ENCODE assay signal across 8 cellular contexts in genomic region chr4:65670331-65671031, GRCh38. TPM values are rescaled to one million over a fixed set of nuclear protein-coding genes. Genes with fewer than 3 reads are reported as not detected.
DNase-seq lines count a peak whose midpoint lies in the region; ATAC-seq and TF ChIP-seq lines count a peak whose summit lies in the region.

Gene EPHA5, minus strand, starts transcription at chr4:65670489. Its CDS starts 747 bp downstream, at chr4:65669742.

- H3K27ac ChIP-seq in adrenal gland = no peak within 1 kb of the TSS

- peaks cover 16% of the 10 kb centered on the region for H3K36me3 Mint-ChIP-seq in osteocyte (ENCODE audit: unreplicated experiment)

- H3K27me3 Mint-ChIP-seq in osteocyte (ENCODE audit: unreplicated experiment) = no peaks in the 10 kb centered on the region

- no peaks in the 10 kb centered on the region for H3K9me3 Mint-ChIP-seq in osteocyte (ENCODE audit: unreplicated experiment)

- peaks cover 53% of the 10 kb centered on the region for H3K4me1 Mint-ChIP-seq in osteocyte (ENCODE audit: unreplicated experiment)

- TF ChIP-seq POLR2A in adrenal gland (IDR thresholded peaks at IDR 0.05) (no peak), erythroblast (IDR thresholded peaks at IDR 0.05; ENCODE audit: low read length) (no peak)

- H3K4me1 ChIP-seq in adrenal gland (replicated peaks in 1 of 2) = peaks cover 16 to 19% of the 10 kb centered on the region in 2 donors

- no peaks in the 10 kb centered on the region for H3K9me3 ChIP-seq in adrenal gland (replicated peaks in 1 of 3)

- H3K27ac Mint-ChIP-seq in osteocyte (ENCODE audit: unreplicated experiment) = peak within 1 kb of the TSS; percentile 97

- H3K27me3 ChIP-seq in adrenal gland = peaks cover 30% of the 10 kb centered on the region

- peak within 1 kb of the TSS; percentile 95 for H3K4me3 Mint-ChIP-seq in osteocyte (ENCODE audit: unreplicated experiment)

- TF ChIP-seq CTCF in adrenal gland (IDR thresholded peaks at IDR 0.05) (peak in 2 of 6 experiments; percentile 10 to 18), osteocyte (IDR thresholded peaks at IDR 0.05) (peak; percentile 42)

- no peak for ATAC-seq in HG02571 (IDR thresholded peaks at IDR 0.05; ENCODE audit: unreplicated experiment)

- DNase-seq in SKM-1 treated with dmso at 0.1 percent for 144 hours (lab: John Stamatoyannopoulos, UW; ENCODE audit: unreplicated experiment) (peak; percentile 26), SKM-1 (lab: John Stamatoyannopoulos, UW; ENCODE audit: unreplicated experiment) (no peak), NCI-H2029 (lab: John Stamatoyannopoulos, UW) (peak; percentile 37), adrenal gland (peak; percentile 21 to 66 (median 39)), cardiac septum (ENCODE audit: low spot score) (peak; percentile 80), osteocyte (ENCODE audit: extremely low spot score, unreplicated experiment) (peak; percentile 97), erythroblast (lab: John Stamatoyannopoulos, UW) (no peak)

- intact Hi-C loops in adrenal gland (cut with DNase I) = no loop called here
- intact Hi-C loops in cardiac septum (cut with DNase I) = no loop called here

- H3K36me3 ChIP-seq in adrenal gland (replicated peaks in 1 of 2) = no peaks in the 10 kb centered on the region

- WGBS in adrenal gland, 4 donors = 1 to 3% (median 1%) methylated on average over 26 to 51 of the region's 51 CpGs

- H3K4me3 ChIP-seq in adrenal gland = peak within 1 kb of the TSS in 2 of 4 donors; percentile 1 to 11

RNA-seq across cellular contexts. Expression of gene EPHA5, which starts in this region (rescaled TPM):
- under 1 TPM in 5 of 8 donors, not detected in 3; 0.04 to 0.95 (median 0.34) TPM for total RNA-seq in adrenal gland
- under 1 TPM; 0.16 to 0.37 (median 0.17) TPM for polyA plus RNA-seq in adrenal gland
- total RNA-seq in cardiac septum = 0.22 TPM
- 137 and 149 TPM in 2 replicates for total RNA-seq in osteocyte

Comparison
In these comparisons a context has a peak if more than half of its experiments do, and no peak if none do; other contexts are left out.
1. RNA of gene EPHA5 (total RNA-seq): 137 to 149 TPM in osteocyte; 0.22 TPM in cardiac septum (single experiment) and 0.04 to 0.95 TPM in adrenal gland; every median in the first group is over 10 times any median in the second.
2. DNase-seq: peak in SKM-1 treated with dmso at 0.1 percent for 144 hours (single experiment), NCI-H2029 (single experiment) and osteocyte (single experiment); none in SKM-1 (single experiment) and erythroblast (0 of 2).
3. Peak in DNase-seq in adrenal gland; RNA of the gene not detected or under 1 TPM.
4. Peak in DNase-seq in cardiac septum; RNA of the gene not detected or under 1 TPM.